1 cellular context compared by ENCODE assay signal in the genomic region with DNA sequence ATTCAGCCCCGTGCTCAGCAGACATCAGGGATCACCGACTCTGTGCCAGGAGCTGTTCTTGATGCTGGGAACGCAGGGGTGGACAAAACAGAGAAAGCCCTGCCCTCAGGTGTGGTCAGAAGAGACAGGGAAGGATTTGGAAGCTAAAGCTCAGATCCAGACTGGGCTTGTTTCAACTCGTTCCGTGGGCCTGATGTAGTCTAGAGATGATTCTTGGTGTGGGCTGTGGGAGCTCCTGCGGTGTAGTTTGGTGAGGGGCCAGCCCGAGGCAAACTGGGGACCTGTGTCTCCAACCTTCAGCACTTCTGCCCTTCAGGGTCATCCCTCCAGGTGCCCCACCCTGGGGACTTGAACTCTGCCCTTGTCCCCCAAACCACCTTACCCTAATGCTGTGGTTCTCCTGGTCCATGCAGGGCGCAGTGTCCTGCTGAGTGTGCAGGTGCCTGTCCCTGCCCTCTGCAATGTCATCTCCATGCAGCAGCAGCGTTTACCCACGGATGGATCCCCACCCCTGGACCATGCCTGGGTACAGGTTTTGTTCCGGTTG.
TF ChIP-seq lines count a peak whose summit lies in the region.

No MANE protein-coding gene starts in this region.

TF ChIP-seq in K562, 482 proteins besides CTCF, POLR2A, EP300 and RAD21:
- TF ChIP-seq FOXA1 (IDR thresholded peaks at IDR 0.05; ENCODE audit: borderline replicate concordance) (no peak), SMAD2 (IDR thresholded peaks at IDR 0.05; ENCODE audit: low read depth, low read length) (no peak), SRSF3 (IDR thresholded peaks at IDR 0.05; ENCODE audit: insufficient read depth, low read length) (no peak), ZNF584 (CRISPR knock-in tag; IDR thresholded peaks at IDR 0.05; ENCODE audit: low read depth) (0 out of 2 replicates have a peak, but pooled peaks have one; percentile 9), MAX (CRISPR knock-in tag; IDR thresholded peaks at IDR 0.05) (no peak)
